Comparison of ENCODE assay signal across 8 cellular contexts in the genomic region with DNA sequence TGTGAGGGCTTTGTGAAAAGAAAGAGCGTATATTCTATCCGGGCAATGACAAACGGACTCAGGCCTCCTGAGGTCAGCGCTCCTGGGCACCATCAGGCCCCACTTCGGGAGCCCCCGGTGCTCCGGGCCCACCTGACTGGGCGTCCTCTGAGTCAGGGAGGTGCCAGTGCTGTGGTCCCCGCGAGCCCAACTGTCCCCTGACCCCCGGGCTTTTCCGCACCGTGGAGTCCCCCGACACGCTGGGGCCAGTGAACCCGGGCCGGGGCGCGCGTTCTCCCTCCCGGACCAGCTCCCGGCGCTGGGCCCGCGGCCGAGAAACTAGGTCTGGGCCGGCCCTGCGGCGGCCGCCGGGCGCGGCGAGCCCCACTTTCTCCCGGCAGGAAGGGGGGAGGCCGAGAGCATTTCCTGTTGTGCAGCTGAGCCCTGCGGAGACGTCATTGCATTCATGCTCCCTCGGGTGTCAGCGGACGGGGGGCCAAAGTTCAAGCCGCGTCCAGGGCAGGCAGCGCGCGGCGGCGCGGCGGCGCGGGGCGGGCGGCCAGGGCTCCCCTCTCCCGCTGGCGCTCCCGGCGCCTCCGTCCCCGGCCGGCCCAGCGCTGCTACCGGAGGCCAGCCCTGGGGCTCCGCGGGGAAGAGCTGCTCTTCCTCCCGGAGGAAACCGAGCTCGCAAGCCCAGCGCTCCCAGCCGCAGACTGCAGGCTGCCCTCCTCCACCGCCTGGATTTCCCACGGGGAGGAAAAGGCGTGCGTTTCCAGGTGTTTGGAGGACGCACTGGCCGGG. TPM values are rescaled to one million over a fixed set of nuclear protein-coding genes. Genes with fewer than 3 reads are reported as not detected.
DNase-seq lines count a peak whose midpoint lies in the region; ATAC-seq and TF ChIP-seq lines count a peak whose summit lies in the region.

No MANE protein-coding gene starts in this region.

- H3K9me3 ChIP-seq in KOPT-K1 (ENCODE audit: insufficient read depth, low read length, poor library complexity, severe bottlenecking): no peaks in the 10 kb centered on the region

- TF ChIP-seq POLR2A in GM10847 (IDR thresholded peaks at IDR 0.05; ENCODE audit: extremely low read depth, insufficient read length): peak; percentile 50

- H3K27ac ChIP-seq in KOPT-K1 (ENCODE audit: low read depth, low read length, poor library complexity, severe bottlenecking): peak overlapping the region; percentile 99

- ATAC-seq in GM21825 (IDR thresholded peaks at IDR 0.05; ENCODE audit: unreplicated experiment): peak; percentile 92
- ATAC-seq in left colon: peak; percentile 98

- peak; percentile 42 to 67 for DNase-seq in activated CD4-positive, alpha-beta T cell treated with anti-CD3 and anti-CD28 coated beads for 4 hours
- DNase-seq in cortex of kidney (lab: John Stamatoyannopoulos, UW) (peak; percentile 54), left colon (peak; percentile 90 to 93), AML-193 (lab: John Stamatoyannopoulos, UW) (no peak)
- DNase-seq in stimulated activated CD4-positive, alpha-beta T cell treated with anti-CD3 and anti-CD28 coated beads, Interleukin-2, amount 100 ng/mL, for 4 hours (ENCODE audit: low read depth): peak; percentile 30

- H3K36me3 ChIP-seq in KOPT-K1 (ENCODE audit: insufficient read depth, low read length): no peaks in the 10 kb centered on the region

- intact Hi-C loops in left colon (cut with DNase I, micrococcal nuclease): no loop called here

RNA-seq across cellular contexts. Expression of a gene that starts 18.3 kb away (rescaled TPM):
- 10 to 100 TPM in 1 of 2 donors, 1 to 10 TPM in 1; 9.2 to 10.1 TPM for total RNA-seq in left colon

Comparison
In these comparisons a context has a peak if more than half of its experiments do, and no peak if none do; other contexts are left out.
1. DNase-seq: peak in activated CD4-positive, alpha-beta T cell treated with anti-CD3 and anti-CD28 coated beads for 4 hours (2 of 2), cortex of kidney (single experiment), left colon (2 of 2) and stimulated activated CD4-positive, alpha-beta T cell treated with anti-CD3 and anti-CD28 coated beads, Interleukin-2, amount 100 ng/mL, for 4 hours (single experiment); none in AML-193 (0 of 2).